2 cellular contexts compared by ENCODE assay signal in the genomic region with DNA sequence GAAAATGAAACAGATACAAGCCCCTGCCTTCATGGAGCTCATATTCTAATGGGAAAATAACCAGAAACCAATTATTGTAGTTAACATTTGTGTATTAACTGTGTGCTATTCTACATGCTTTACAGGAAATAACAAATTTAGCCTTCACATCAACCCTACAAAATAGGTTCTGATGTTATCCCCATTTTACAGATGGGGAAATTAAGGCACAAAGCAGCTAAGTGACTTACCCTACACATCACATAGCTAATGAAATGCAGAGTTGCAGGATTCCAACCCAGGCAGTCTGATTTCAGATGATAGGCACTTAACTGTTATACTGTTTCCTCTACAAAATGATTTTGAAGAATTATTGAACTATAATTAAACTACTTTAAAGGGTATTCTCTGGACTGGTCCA.
TF ChIP-seq lines count a peak whose summit lies in the region.

No MANE protein-coding gene starts in this region.

TF ChIP-seq in HepG2, 621 proteins besides CTCF, POLR2A, EP300 and RAD21:
- TF ChIP-seq HDAC6 (IDR thresholded peaks at IDR 0.05; ENCODE audit: low read depth, low read length) = no peak
- peak; percentile 80 for TF ChIP-seq ZNF629 (CRISPR knock-in tag; conservative IDR thresholded peaks at IDR 0.05)

TF ChIP-seq in K562, 482 proteins besides CTCF, POLR2A, EP300 and RAD21:
- TF ChIP-seq MECOM (CRISPR knock-in tag; IDR thresholded peaks at IDR 0.05) (no peak), KDM1A (IDR thresholded peaks at IDR 0.05) (0 out of 4 replicates have a peak, but pooled peaks of 1 of the 2 experiments have one; percentile 23), RBM14 (IDR thresholded peaks at IDR 0.05; ENCODE audit: borderline replicate concordance, insufficient read depth, low read depth, low read length) (no peak), RBM25 (IDR thresholded peaks at IDR 0.05; ENCODE audit: low read depth, low read length, severe bottlenecking) (peak; percentile 80)
